ENCODE assay signal across 20 cellular contexts in genomic region chr16:4984174-4985000, GRCh38. TPM values are rescaled to one million over a fixed set of nuclear protein-coding genes. Genes with fewer than 3 reads are reported as not detected.
DNase-seq lines count a peak whose midpoint lies in the region; FAIRE-seq and TF ChIP-seq lines count a peak whose summit lies in the region.
"Had no signal": no experiment of that assay in that cellular context is flagged by ENCODE, and none has a peak within 500 bp of the region (broad histone marks: within the 10 kb centered on the region; RNA-seq: fewer than 3 reads in every experiment).

No MANE protein-coding gene starts in this region.

- no peaks in the 10 kb centered on the region for H3K36me3 Mint-ChIP-seq in neural crest cell (ENCODE audit: low read depth)
- H3K36me3 Mint-ChIP-seq: CD4-positive, alpha-beta memory T cell had no signal

- H3K27me3 ChIP-seq in bronchial epithelial cell (ENCODE audit: control insufficient read depth, insufficient read depth, low read length), result peaks cover 8% of the 10 kb centered on the region
- H3K27me3 ChIP-seq: SJCRH30 had no signal

- no peaks in the 10 kb centered on the region for H3K36me3 ChIP-seq in HEK293 (ENCODE audit: control insufficient read depth in 2 of 2, insufficient read depth in 1 of 2, low read length in 2 of 2)
- no peaks in the 10 kb centered on the region for H3K36me3 ChIP-seq in bronchial epithelial cell (ENCODE audit: control insufficient read depth, insufficient read depth, low read length)
- H3K36me3 ChIP-seq: BE2C, SJCRH30 had no signal

- no peak overlapping the region for H3K4me3 Mint-ChIP-seq in neural crest cell
- H3K4me3 Mint-ChIP-seq: CD4-positive, alpha-beta memory T cell had no signal

- H3K27ac ChIP-seq in HEK293 (ENCODE audit: extremely low read depth, low read depth, low read length), result no peak overlapping the region
- H3K27ac ChIP-seq: SJCRH30 had no signal

- FAIRE-seq in bronchial epithelial cell (lab: Jason Lieb, UNC), result no peak
- FAIRE-seq: GM12878 had no signal

- H3K4me3 ChIP-seq in HEK293 (ENCODE audit: low read depth, low read length), result no peak overlapping the region
- H3K4me3 ChIP-seq in bronchial epithelial cell (ENCODE audit: low read depth, low read length), result no peak overlapping the region
- H3K4me3 ChIP-seq: GM12878, SJCRH30 had no signal

- H3K4me1 ChIP-seq in HEK293 (ENCODE audit: control insufficient read depth, insufficient read depth, low read length), result no peaks in the 10 kb centered on the region
- H3K4me1 ChIP-seq: BE2C, SJCRH30 had no signal

- POLR2A ChIA-PET in HEK293 (lab: Yijun Ruan, JAX), result no interaction called here

- H3K27ac Mint-ChIP-seq in neural crest cell (ENCODE audit: unreplicated experiment), result no peak overlapping the region

- H3K9me3 Mint-ChIP-seq in neural crest cell, result peaks cover 8% of the 10 kb centered on the region

- peak; percentile 31 for DNase-seq in ELR (ENCODE audit: low read depth)
- peak; percentile 3 for DNase-seq in bronchial epithelial cell (ENCODE audit: low read depth)
- DNase-seq in neural crest cell (ENCODE audit: low read depth, low spot score), result no peak
- no peak for DNase-seq in posterior vena cava (ENCODE audit: low spot score)
- no peak for DNase-seq in DMS53 treated with DMSO at 0.1 percent for 48 hours (lab: John Stamatoyannopoulos, UW; ENCODE audit: unreplicated experiment)
- no peak for DNase-seq in NCI-H1105 (lab: John Stamatoyannopoulos, UW)
- DNase-seq: BE2C; CD4-positive, alpha-beta memory T cell; DND-41; GDM1; GOT3; MM.1S; NCI-H1092 treated with DMSO at 0.1 percent for 48 hours; NCI-H1694; NCI-H774; PC-3; SJCRH30; SW 1271 had no signal

- CTCF ChIA-PET in HEK293 (lab: Yijun Ruan, JAX), result no interaction called here

- no peak for TF ChIP-seq CTCF in HEK293 (tag by site-specific recombination; IDR thresholded peaks at IDR 0.05)
- TF ChIP-seq CTCF in bronchial epithelial cell (IDR thresholded peaks at IDR 0.05; ENCODE audit: insufficient read depth, low read length, severe bottlenecking), result no peak
- peak; percentile 17 for TF ChIP-seq CTCF in neural crest cell (conservative IDR thresholded peaks at IDR 0.05)

- H3K9me3 ChIP-seq in HEK293 (ENCODE audit: control insufficient read depth, insufficient read depth, low read depth, low read length), result no peaks in the 10 kb centered on the region
- H3K9me3 ChIP-seq: BE2C, SJCRH30 had no signal

- intact Hi-C loops in posterior vena cava (cut with DNase I), result no loop called here

- peaks cover 52% of the 10 kb centered on the region for H3K27me3 Mint-ChIP-seq in neural crest cell (ENCODE audit: low read depth)

- H3K4me1 Mint-ChIP-seq in neural crest cell, result no peaks in the 10 kb centered on the region

TF ChIP-seq in HEK293, 187 proteins besides CTCF, POLR2A, EP300 and RAD21 (continues in another document):
- TF ChIP-seq ZNF146 (tag by site-specific recombination; IDR thresholded peaks at IDR 0.05) (peak; percentile 98), ZNF518A (tag by site-specific recombination; conservative IDR thresholded peaks at IDR 0.05; ENCODE audit: low read depth) (no peak), MYNN (tag by site-specific recombination; IDR thresholded peaks at IDR 0.05; ENCODE audit: borderline replicate concordance) (no peak), ZSCAN18 (tag by site-specific recombination; IDR thresholded peaks at IDR 0.05) (no peak), ZNF404 (tag by site-specific recombination; IDR thresholded peaks at IDR 0.05) (no peak), ZNF621 (tag by site-specific recombination; IDR thresholded peaks at IDR 0.05) (no peak), ZNF580 (tag by site-specific recombination; IDR thresholded peaks at IDR 0.05) (peak; percentile 67; the same call in 1 of the 2 replicates)

RNA-seq across cellular contexts. Expression of gene SEC14L5, which starts 26.3 kb away (rescaled TPM):
- total RNA-seq in bronchial epithelial cell, result under 0.01 and 0.13 TPM in 2 replicates
- total RNA-seq in neural crest cell, result 0.68 and 0.98 TPM in 2 replicates
- total RNA-seq in posterior vena cava, result 1 to 10 TPM in 1 of 2 donors, under 1 TPM in 1; 0.86 to 1.1 TPM
- total RNA-seq: CD4-positive, alpha-beta memory T cell; GM12878; PC-3; SJCRH30 had no signal

RNA-seq across cellular contexts. Expression of gene PPL, which starts 47.4 kb away (rescaled TPM):
- total RNA-seq in bronchial epithelial cell (184 and 378 TPM in 2 replicates), neural crest cell (0.16 and 0.26 TPM in 2 replicates), posterior vena cava (10 to 100 TPM; 23.8 to 24.1 TPM)
- total RNA-seq: CD4-positive, alpha-beta memory T cell had no signal

RNA-seq across cellular contexts. Expression of gene NAGPA, which starts 49.3 kb away (rescaled TPM):
- total RNA-seq in bronchial epithelial cell, result 9.2 and 9.7 TPM in 2 replicates
- 11.0 and 15.3 TPM in 2 replicates for total RNA-seq in neural crest cell
- total RNA-seq in posterior vena cava, result 1 to 10 TPM; 5.9 to 6.3 TPM

Comparison
In these comparisons a context has a peak if more than half of its experiments do, and no peak if none do; other contexts are left out.
1. DNase-seq: peak in ELR (single experiment) and bronchial epithelial cell (single experiment); none in neural crest cell (single experiment), posterior vena cava (single experiment), DMS53 treated with DMSO at 0.1 percent for 48 hours (single experiment) and NCI-H1105 (single experiment).
2. RNA of gene PPL, which starts 47.4 kb away (total RNA-seq): 184 to 378 TPM in bronchial epithelial cell and 23.8 to 24.1 TPM in posterior vena cava; 0.16 to 0.26 TPM in neural crest cell; every median in the first group is over 10 times any median in the second.